Comparison of ENCODE assay signal across 7 cellular contexts in the genomic region with DNA sequence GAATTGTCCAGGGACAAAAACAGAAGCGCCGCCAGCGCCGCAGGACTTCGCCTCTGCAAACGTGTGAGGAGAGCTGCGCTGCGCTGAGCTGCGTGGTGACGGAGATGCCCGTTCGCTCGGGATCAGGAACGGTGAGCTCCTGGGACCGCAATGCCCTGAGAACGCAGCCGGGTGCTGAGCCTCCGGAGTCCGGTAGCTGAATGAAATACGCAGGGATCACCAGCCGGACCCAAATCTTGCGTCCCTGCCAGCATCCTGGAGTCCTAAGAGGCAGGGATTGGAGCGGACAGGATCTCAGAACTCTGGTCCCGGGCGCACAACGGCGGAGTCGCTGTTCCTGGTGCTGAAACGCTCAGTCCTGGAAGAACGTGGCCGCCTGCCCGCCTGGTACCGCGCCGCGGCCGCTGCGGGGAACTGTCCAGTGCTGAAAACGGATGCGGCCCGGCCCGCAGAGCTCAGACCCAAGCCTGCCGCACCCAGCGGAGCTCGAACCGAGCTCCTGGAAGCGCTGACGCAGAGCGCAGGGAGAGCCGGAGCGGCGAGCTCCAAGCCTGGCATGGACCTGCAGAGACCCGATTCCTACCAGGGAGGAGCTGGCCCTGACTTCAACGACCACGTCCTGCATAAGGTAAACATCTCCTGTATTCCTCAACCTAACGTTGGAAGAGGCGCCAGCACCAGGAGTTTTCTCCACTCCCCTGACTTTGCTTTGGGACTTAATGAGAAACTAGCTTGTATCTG. TPM values are rescaled to one million over a fixed set of nuclear protein-coding genes. Genes with fewer than 3 reads are reported as not detected.
A peak's percentile ranks its signal among the peaks of the same experiment; 100 is the strongest.
DNase-seq lines count a peak whose midpoint lies in the region; ATAC-seq, FAIRE-seq and TF ChIP-seq lines count a peak whose summit lies in the region.

No MANE protein-coding gene starts in this region.

- no peaks in the 10 kb centered on the region for H3K36me3 ChIP-seq in keratinocyte (ENCODE audit: control insufficient read depth in 2 of 2, extremely low read depth in 1 of 2, insufficient read depth in 2 of 2, low read length in 2 of 2)
- no peaks in the 10 kb centered on the region for H3K36me3 ChIP-seq in PC-9 (ENCODE audit: low read depth)

- H3K27ac ChIP-seq in HL-60 (replicated peaks) = no peak overlapping the region
- H3K27ac ChIP-seq in keratinocyte (ENCODE audit: control insufficient read depth, insufficient read depth, low read length) = no peak overlapping the region
- H3K27ac ChIP-seq in PC-9 = no peak overlapping the region

- no peak overlapping the region for H3K9ac ChIP-seq in keratinocyte (ENCODE audit: control insufficient read depth, extremely low read depth, insufficient read depth, low read length)

- H3K4me2 ChIP-seq in keratinocyte (ENCODE audit: control insufficient read depth, extremely low read depth, insufficient read depth, low read depth, low read length) = no peak overlapping the region
- no peak overlapping the region for H3K4me2 ChIP-seq in PC-9

- H3K9me3 ChIP-seq in keratinocyte (ENCODE audit: control insufficient read depth, low read depth, low read length) = no peaks in the 10 kb centered on the region
- no peaks in the 10 kb centered on the region for H3K9me3 ChIP-seq in PC-9 (ENCODE audit: insufficient read depth, low read depth)

- dilution Hi-C loops in keratinocyte (cut with MboI; ENCODE audit: extremely low pct_ligation_motif_present, low sequenced_read_pairs) = no loop called here

- H3K9me2 ChIP-seq in PC-9 (ENCODE audit: insufficient read depth) = no peaks in the 10 kb centered on the region

- H2AFZ ChIP-seq in keratinocyte (ENCODE audit: control insufficient read depth, low read length) (no peak overlapping the region), PC-9 (no peak overlapping the region)

- BruUV-seq in PC-9 (replicated peaks; lab: Mats Ljungman, UMichigan) = no TSS peak

- POLR2A ChIA-PET in PC-9 (lab: Charles Lee; ENCODE audit: unreplicated experiment) = no interaction called here

- no peak for FAIRE-seq in keratinocyte (lab: Jason Lieb, UNC)

- TF ChIP-seq CTCF in HL-60 (IDR thresholded peaks at IDR 0.05; ENCODE audit: insufficient read depth, low read length) (no peak), cardiac fibroblast (IDR thresholded peaks at IDR 0.05; ENCODE audit: low read depth, low read length) (no peak), keratinocyte (optimal IDR thresholded peaks at IDR 0.05 in 1 of 3, IDR thresholded peaks at IDR 0.05 in 1 of 3, conservative IDR thresholded peaks at IDR 0.05 in 1 of 3; ENCODE audit: extremely low read depth in 1 of 3, insufficient read depth in 2 of 3, low read length in 3 of 3) (no peak), PC-9 (conservative IDR thresholded peaks at IDR 0.05) (no peak)

- no peaks in the 10 kb centered on the region for H3F3A ChIP-seq in PC-9 (ENCODE audit: insufficient read depth, low read depth)

- no peaks in the 10 kb centered on the region for H3K9me1 ChIP-seq in keratinocyte (ENCODE audit: control insufficient read depth, extremely low read depth, insufficient read depth, low read length)

- no peaks in the 10 kb centered on the region for H3K4me1 ChIP-seq in keratinocyte (ENCODE audit: control insufficient read depth, extremely low read depth, insufficient read depth, low read length)
- no peaks in the 10 kb centered on the region for H3K4me1 ChIP-seq in PC-9 (replicated peaks; ENCODE audit: insufficient read depth)

- H4K20me1 ChIP-seq in keratinocyte (ENCODE audit: control insufficient read depth, extremely low read depth, insufficient read depth, low read length) (peaks cover 2% of the 10 kb centered on the region), PC-9 (ENCODE audit: insufficient read depth) (0 out of 2 replicates have a peak, but pooled peaks cover 4% of the 10 kb centered on the region)

- CTCF ChIA-PET in PC-9 (lab: Charles Lee) = no interaction called here

- no peaks in the 10 kb centered on the region for H3K79me2 ChIP-seq in keratinocyte (ENCODE audit: control insufficient read depth, insufficient read depth, low read length)
- H3K79me2 ChIP-seq in PC-9 (ENCODE audit: low read depth) = no peaks in the 10 kb centered on the region

- peak; percentile 55 to 81 for ATAC-seq in activated CD4-positive, CD25-positive, alpha-beta regulatory T cell treated with anti-CD3 and anti-CD28 coated beads, Interleukin-2, amount 50 U/mL, for 24 hours

- intact Hi-C loops in PC-9 (cut with micrococcal nuclease; ENCODE audit: unreplicated experiment) = no loop called here

- DNase-seq in HL-60 (ENCODE audit: low read depth in 1 of 2, low spot score in 1 of 2) = peak; percentile 66 to 73
- peak; percentile 76 to 87 for DNase-seq in cardiac fibroblast (ENCODE audit: low read depth in 2 of 2)
- DNase-seq in keratinocyte (ENCODE audit: low read depth, low spot score) = peak; percentile 26
- DNase-seq in stimulated activated CD4-positive, alpha-beta T cell treated with anti-CD3 and anti-CD28 coated beads, Interleukin-1b, Interleukin-23, amount 100 ng/mL, for 4 hours (ENCODE audit: low read depth in 2 of 2) = peak; percentile 55 to 64
- no peak for DNase-seq in cortex of kidney (lab: John Stamatoyannopoulos, UW)
- DNase-seq in PC-9 = no peak

- H3K4me3 ChIP-seq in HL-60 (replicated peaks; ENCODE audit: insufficient read depth, low read length) = no peak overlapping the region
- H3K4me3 ChIP-seq in cardiac fibroblast (replicated peaks in 1 of 2; ENCODE audit: low read depth in 2 of 2, low read length in 2 of 2) = no peak overlapping the region
- H3K4me3 ChIP-seq in keratinocyte (ENCODE audit: control insufficient read depth in 2 of 3, extremely low read depth in 1 of 3, insufficient read depth in 2 of 3, low read depth in 1 of 3, low read length in 3 of 3) = no peak overlapping the region
- H3K4me3 ChIP-seq in PC-9 = no peak overlapping the region

- peaks cover 8% of the 10 kb centered on the region for H3K27me3 ChIP-seq in HL-60 (ENCODE audit: insufficient read depth, poor library complexity, severe bottlenecking)
- peaks cover 2% of the 10 kb centered on the region for H3K27me3 ChIP-seq in keratinocyte (ENCODE audit: control insufficient read depth, extremely low read depth, insufficient read depth, low read length)
- H3K27me3 ChIP-seq in PC-9 (ENCODE audit: insufficient read depth, low read depth) = peaks cover 91% of the 10 kb centered on the region

RNA-seq across cellular contexts. Expression of a gene that starts 41.5 kb away (rescaled TPM):
- polyA plus RNA-seq in keratinocyte = not detected in 3 replicates
- not detected for polyA plus RNA-seq in keratinocyte (2011; ENCODE audit: low read depth)
- polyA plus RNA-seq in keratinocyte (2011; cell fraction: cytosol; rRNA removed) = not detected in 2 replicates
- polyA plus RNA-seq in keratinocyte (2011; cell fraction: nucleus; rRNA removed) = not detected in 2 replicates
- polyA plus RNA-seq in keratinocyte (2012; ENCODE audit: low replicate concordance) = not detected in 2 replicates
- not detected in 3 replicates for polyA minus RNA-seq in keratinocyte
- not detected for polyA minus RNA-seq in keratinocyte (2011; cell fraction: cytosol; rRNA and poly(A)+ RNA removed)
- polyA minus RNA-seq in keratinocyte (2011; cell fraction: nucleus; rRNA and poly(A)+ RNA removed) = not detected in 2 replicates
- not detected in 2 replicates for total RNA-seq in PC-9 (2021)

RNA-seq across cellular contexts. Expression of a gene that starts 47.7 kb away (rescaled TPM):
- polyA plus RNA-seq in keratinocyte = not detected in 3 replicates
- polyA plus RNA-seq in keratinocyte (2011; ENCODE audit: low read depth) = not detected
- polyA plus RNA-seq in keratinocyte (2011; cell fraction: cytosol; rRNA removed) = not detected in 2 replicates
- polyA plus RNA-seq in keratinocyte (2011; cell fraction: nucleus; rRNA removed) = not detected in 2 replicates
- not detected in 2 replicates for polyA plus RNA-seq in keratinocyte (2012; ENCODE audit: low replicate concordance)
- polyA minus RNA-seq in keratinocyte = not detected in 3 replicates
- not detected for polyA minus RNA-seq in keratinocyte (2011; cell fraction: cytosol; rRNA and poly(A)+ RNA removed)
- polyA minus RNA-seq in keratinocyte (2011; cell fraction: nucleus; rRNA and poly(A)+ RNA removed) = not detected in 2 replicates
- total RNA-seq in PC-9 (2021) = not detected in 2 replicates

Comparison
In these comparisons a context has a peak if more than half of its experiments do, and no peak if none do; other contexts are left out.
1. DNase-seq: peak in HL-60 (2 of 2), cardiac fibroblast (2 of 2), keratinocyte (single experiment) and stimulated activated CD4-positive, alpha-beta T cell treated with anti-CD3 and anti-CD28 coated beads, Interleukin-1b, Interleukin-23, amount 100 ng/mL, for 4 hours (2 of 2); none in cortex of kidney (single experiment) and PC-9 (0 of 2).